In genomic region chr12:65574867-65575266, GRCh38 we compare ENCODE assay signal across 23 cellular contexts.
"Had no signal": no experiment of that assay in that cellular context is flagged by ENCODE, and none has a peak within 500 bp of the region (broad histone marks: within the 10 kb centered on the region; RNA-seq: fewer than 3 reads in every experiment).

No MANE protein-coding gene starts in this region.

- H3K9me3 ChIP-seq: colonic mucosa, gastrocnemius medialis, mucosa of descending colon had no signal

- FAIRE-seq: endometrium, endothelial cell of umbilical vein had no signal

- ATAC-seq: effector memory CD8-positive, alpha-beta T cell; foreskin keratinocyte; gastrocnemius medialis; heart right ventricle; left cardiac atrium; left lung; left ventricle myocardium superior; lower lobe of right lung; mucosa of descending colon had no signal

- H3K27me3 ChIP-seq: colonic mucosa, esophagus muscularis mucosa, foreskin keratinocyte, gastrocnemius medialis, heart right ventricle, left lung had no signal

- H3K4me1 ChIP-seq: colonic mucosa, esophagus muscularis mucosa, foreskin keratinocyte, gastrocnemius medialis, heart right ventricle, left lung, lower lobe of right lung had no signal

- H3K27ac Mint-ChIP-seq: dendritic cell treated with granulocyte-macrophage colony-stimulating factor and Interleukin-4, amounts not matched to agents 40 ng/mL and 50 ng/mL, for 4 days; effector memory CD8-positive, alpha-beta T cell; endodermal cell; mesothelial cell of epicardium had no signal

- DNase-seq: colonic mucosa; cortex of kidney; effector CD8-positive, alpha-beta T cell; effector memory CD8-positive, alpha-beta T cell; endodermal cell; foreskin keratinocyte; gastrocnemius medialis; glutamatergic neuron; head of caudate nucleus; heart right ventricle; hippocampal formation; islet precursor cell; left cardiac atrium; left lung; left ventricle myocardium superior; lower lobe of right lung; mesenchymal stem cell; mucosa of descending colon had no signal

- H3K36me3 ChIP-seq: colonic mucosa, esophagus muscularis mucosa, gastrocnemius medialis, heart right ventricle, left lung, lower lobe of right lung had no signal

- H3K4me3 Mint-ChIP-seq: dendritic cell treated with granulocyte-macrophage colony-stimulating factor and Interleukin-4, amounts not matched to agents 40 ng/mL and 50 ng/mL, for 4 days; effector memory CD8-positive, alpha-beta T cell; endodermal cell; mesothelial cell of epicardium had no signal

- H3K27ac ChIP-seq: colonic mucosa, esophagus muscularis mucosa, foreskin keratinocyte, gastrocnemius medialis, heart right ventricle, left lung, lower lobe of right lung had no signal

- H3K4me1 Mint-ChIP-seq: mesothelial cell of epicardium had no signal

- H3K4me3 ChIP-seq: colonic mucosa, esophagus muscularis mucosa, gastrocnemius medialis, heart right ventricle, left lung, lower lobe of right lung, mucosa of descending colon had no signal

- H3K27me3 Mint-ChIP-seq: dendritic cell treated with granulocyte-macrophage colony-stimulating factor and Interleukin-4, amounts not matched to agents 40 ng/mL and 50 ng/mL, for 4 days had no signal
